In genomic region chr11:64787526-64788320, GRCh38 we compare ENCODE assay signal across 8 cellular contexts. TPM values are rescaled to one million over a fixed set of nuclear protein-coding genes. Genes with fewer than 3 reads are reported as not detected.
DNase-seq lines count a peak whose midpoint lies in the region; TF ChIP-seq lines count a peak whose summit lies in the region.

No MANE protein-coding gene starts in this region.

- no peaks in the 10 kb centered on the region for H4K20me1 ChIP-seq in mammary epithelial cell (ENCODE audit: insufficient read depth, low read length)

- POLR2A ChIA-PET in HEK293 (lab: Yijun Ruan, JAX) = interaction anchor here (0.6 to 0.7 kb wide), 2 partner anchors 9 to 28 kb away, joined by 4 to 5 read pairs; partner anchors contain the start of genes PYGM and SF1

- no peak overlapping the region for H3K4me2 ChIP-seq in mammary epithelial cell (ENCODE audit: insufficient read depth, low read depth, low read length)

- DNase-seq in BE2C = peak; percentile 60
- DNase-seq in T-helper 2 cell = peak in 3 of 5 experiments; percentile 41 to 55 (median 46)
- peak; percentile 25 for DNase-seq in mammary epithelial cell
- peak; percentile 20 for DNase-seq in kidney glomerular epithelial cell (lab: John Stamatoyannopoulos, UW)
- DNase-seq in stimulated activated CD4-positive, alpha-beta T cell treated with anti-CD3 and anti-CD28 coated beads, TNF-alpha, amount 100 ng/mL, for 1 hour (ENCODE audit: low read depth in 3 of 3, low spot score in 1 of 3) = peak in 2 of 3 donors; percentile 34 to 49
- no peak for DNase-seq in putamen (ENCODE audit: low spot score)
- no peak for DNase-seq in NCI-H1105 treated with DMSO at 0.1 percent for 48 hours (lab: John Stamatoyannopoulos, UW)

- no peaks in the 10 kb centered on the region for H3K79me2 ChIP-seq in mammary epithelial cell (ENCODE audit: insufficient read depth, low read length)

- no TSS peak for BruUV-seq in mammary epithelial cell (replicated peaks; lab: Mats Ljungman, UMichigan)

- in situ Hi-C loops in mammary epithelial cell (cut with MboI; ENCODE audit: low sequenced_read_pairs in 2 of 2) = loop anchor here in 1 of 2 donors (10.0 kb wide), 1 partner anchor 107 kb away; no protein-coding TSS in a partner anchor

- H3K27ac ChIP-seq in HEK293 (ENCODE audit: extremely low read depth, low read depth, low read length) (no peak overlapping the region), mammary epithelial cell (ENCODE audit: insufficient read depth, low read depth, low read length) (no peak overlapping the region)

- no peak overlapping the region for H3K9ac ChIP-seq in mammary epithelial cell (ENCODE audit: insufficient read depth, low read length)

- dilution Hi-C loops in mammary epithelial cell (cut with HindIII; ENCODE audit: low sequenced_read_pairs) = no loop called here

- TF ChIP-seq CTCF in BE2C (IDR thresholded peaks at IDR 0.05; ENCODE audit: low read depth, low read length) (peak; percentile 79), HEK293 (tag by site-specific recombination; IDR thresholded peaks at IDR 0.05) (peak; percentile 28; the same call in 1 of the 2 replicates), mammary epithelial cell (conservative IDR thresholded peaks at IDR 0.05 in 1 of 2, IDR thresholded peaks at IDR 0.05 in 1 of 2; ENCODE audit: extremely low read depth in 1 of 2, insufficient read depth in 1 of 2, low read depth in 1 of 2, low read length in 2 of 2) (peak; percentile 81 to 92)

- no peak overlapping the region for H3K4me3 ChIP-seq in BE2C (ENCODE audit: low read depth, low read length)
- no peak overlapping the region for H3K4me3 ChIP-seq in HEK293 (ENCODE audit: low read depth, low read length)
- H3K4me3 ChIP-seq in mammary epithelial cell (replicated peaks in 1 of 3; ENCODE audit: insufficient read depth in 1 of 3, low read depth in 2 of 3, low read length in 3 of 3) = no peak overlapping the region

- CTCF ChIA-PET in HEK293 (lab: Yijun Ruan, JAX) (interaction anchor here (0.6 to 1.9 kb wide), 13 partner anchors 9 to 562 kb away, joined by 3 to 6 read pairs (median 3); partner anchors contain the start of genes ARL2 and CDC42BPG), mammary epithelial cell (lab: Charles Lee; ENCODE audit: low non-redundant PET) (interaction anchor here (0.6 kb wide), 2 partner anchors 9 to 80 kb away, joined by 3 to 6 read pairs; partner anchors contain the start of gene SF1)

- 54% methylated on average over 11 of the region's 15 CpGs for WGBS in mammary epithelial cell (ENCODE audit: low coverage, missing lambda C conversion rate)

- H3K27me3 ChIP-seq in BE2C (no peaks in the 10 kb centered on the region), mammary epithelial cell (ENCODE audit: insufficient read depth, low read length) (no peaks in the 10 kb centered on the region)

- intact Hi-C loops in mammary epithelial cell (cut with micrococcal nuclease) = loop anchor here (1.0 to 10.0 kb wide), 6 partner anchors 56 to 467 kb away; partner anchors contain the start of genes ARL2, CAPN1 and ZNHIT2

- H3K9me3 ChIP-seq in BE2C (no peaks in the 10 kb centered on the region), HEK293 (ENCODE audit: control insufficient read depth, insufficient read depth, low read depth, low read length) (no peaks in the 10 kb centered on the region), mammary epithelial cell (replicated peaks; ENCODE audit: insufficient read depth, low read length) (no peaks in the 10 kb centered on the region)

- H3K4me1 ChIP-seq in BE2C (no peaks in the 10 kb centered on the region), HEK293 (ENCODE audit: control insufficient read depth, insufficient read depth, low read length) (no peaks in the 10 kb centered on the region), mammary epithelial cell (ENCODE audit: insufficient read depth, low read length) (no peaks in the 10 kb centered on the region)

- no peak overlapping the region for H2AFZ ChIP-seq in mammary epithelial cell (ENCODE audit: low read depth, low read length)

- H3K36me3 ChIP-seq in BE2C (no peaks in the 10 kb centered on the region), HEK293 (ENCODE audit: control insufficient read depth in 2 of 2, insufficient read depth in 1 of 2, low read length in 2 of 2) (peaks cover 0 to 13% of the 10 kb centered on the region in 2 experiments; a peak in 1 of 3 replicates), mammary epithelial cell (ENCODE audit: insufficient read depth, low read length) (no peaks in the 10 kb centered on the region)

TF ChIP-seq in HEK293, 187 proteins besides CTCF, POLR2A, EP300 and RAD21:
- TF ChIP-seq, protein P1, sequence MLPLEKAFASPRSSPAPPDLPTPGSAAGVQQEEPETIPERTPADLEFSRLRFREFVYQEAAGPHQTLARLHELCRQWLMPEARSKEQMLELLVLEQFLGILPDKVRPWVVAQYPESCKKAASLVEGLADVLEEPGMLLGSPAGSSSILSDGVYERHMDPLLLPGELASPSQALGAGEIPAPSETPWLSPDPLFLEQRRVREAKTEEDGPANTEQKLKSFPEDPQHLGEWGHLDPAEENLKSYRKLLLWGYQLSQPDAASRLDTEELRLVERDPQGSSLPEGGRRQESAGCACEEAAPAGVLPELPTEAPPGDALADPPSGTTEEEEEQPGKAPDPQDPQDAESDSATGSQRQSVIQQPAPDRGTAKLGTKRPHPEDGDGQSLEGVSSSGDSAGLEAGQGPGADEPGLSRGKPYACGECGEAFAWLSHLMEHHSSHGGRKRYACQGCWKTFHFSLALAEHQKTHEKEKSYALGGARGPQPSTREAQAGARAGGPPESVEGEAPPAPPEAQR (tag by site-specific recombination; IDR thresholded peaks at IDR 0.05) = no peak
- TF ChIP-seq ZNF654 (tag by site-specific recombination; IDR thresholded peaks at IDR 0.05; ENCODE audit: low read depth) (peak; percentile 33), ZNF658 (tag by site-specific recombination; IDR thresholded peaks at IDR 0.05) (no peak), ZNF2 (tag by site-specific recombination; IDR thresholded peaks at IDR 0.05) (no peak), ZNF24 (tag by site-specific recombination; IDR thresholded peaks at IDR 0.05) (no peak), OVOL3 (tag by site-specific recombination; IDR thresholded peaks at IDR 0.05) (no peak), ZNF114 (tag by site-specific recombination; IDR thresholded peaks at IDR 0.05) (no peak), ZNF449 (tag by site-specific recombination; IDR thresholded peaks at IDR 0.05) (no peak)
- TF ChIP-seq, protein P2, sequence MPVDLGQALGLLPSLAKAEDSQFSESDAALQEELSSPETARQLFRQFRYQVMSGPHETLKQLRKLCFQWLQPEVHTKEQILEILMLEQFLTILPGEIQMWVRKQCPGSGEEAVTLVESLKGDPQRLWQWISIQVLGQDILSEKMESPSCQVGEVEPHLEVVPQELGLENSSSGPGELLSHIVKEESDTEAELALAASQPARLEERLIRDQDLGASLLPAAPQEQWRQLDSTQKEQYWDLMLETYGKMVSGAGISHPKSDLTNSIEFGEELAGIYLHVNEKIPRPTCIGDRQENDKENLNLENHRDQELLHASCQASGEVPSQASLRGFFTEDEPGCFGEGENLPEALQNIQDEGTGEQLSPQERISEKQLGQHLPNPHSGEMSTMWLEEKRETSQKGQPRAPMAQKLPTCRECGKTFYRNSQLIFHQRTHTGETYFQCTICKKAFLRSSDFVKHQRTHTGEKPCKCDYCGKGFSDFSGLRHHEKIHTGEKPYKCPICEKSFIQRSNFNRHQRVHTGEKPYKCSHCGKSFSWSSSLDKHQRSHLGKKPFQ (tag by site-specific recombination; IDR thresholded peaks at IDR 0.05) = peak; percentile 87

RNA-seq across cellular contexts. Expression of gene SF1, which starts 9.4 kb away (rescaled TPM):
- 276 TPM for polyA plus RNA-seq in BE2C (2012; ENCODE audit: insufficient read depth, insufficient read length, low read depth)
- total RNA-seq in mammary epithelial cell = 100 to 1,000 TPM; 115 to 294 TPM
- polyA plus RNA-seq in mammary epithelial cell = 79.4 TPM
- polyA minus RNA-seq in mammary epithelial cell = 212 TPM

RNA-seq across cellular contexts. Expression of gene MAP4K2, which starts 15.3 kb away (rescaled TPM):
- 12.6 TPM for polyA plus RNA-seq in BE2C (2012; ENCODE audit: insufficient read depth, insufficient read length, low read depth)
- total RNA-seq in mammary epithelial cell = 10 to 100 TPM; 15.4 to 15.5 TPM
- 7.9 TPM for polyA plus RNA-seq in mammary epithelial cell
- polyA minus RNA-seq in mammary epithelial cell = 41.4 TPM

RNA-seq across cellular contexts. Expression of gene MEN1, which starts 22.6 kb away (rescaled TPM):
- polyA plus RNA-seq in BE2C (2012; ENCODE audit: insufficient read depth, insufficient read length, low read depth) = 45.7 TPM
- 10 to 100 TPM; 20.7 to 35.7 TPM for total RNA-seq in mammary epithelial cell
- 24.7 TPM for polyA plus RNA-seq in mammary epithelial cell
- 23.4 TPM for polyA minus RNA-seq in mammary epithelial cell

RNA-seq across cellular contexts. Expression of gene PYGM, which starts 27.9 kb away (rescaled TPM):
- polyA plus RNA-seq in BE2C (2012; ENCODE audit: insufficient read depth, insufficient read length, low read depth) = 3.9 TPM
- total RNA-seq in mammary epithelial cell = 1 to 10 TPM in 1 of 2 donors, under 1 TPM in 1; 0.50 to 1.1 TPM
- 0.06 TPM for polyA plus RNA-seq in mammary epithelial cell
- not detected for polyA minus RNA-seq in mammary epithelial cell

RNA-seq across cellular contexts. Expression of gene RASGRP2, which starts 43.8 kb away (rescaled TPM):
- polyA plus RNA-seq in BE2C (2012; ENCODE audit: insufficient read depth, insufficient read length, low read depth) = 5.8 TPM
- total RNA-seq in mammary epithelial cell = 1 to 10 TPM in 1 of 2 donors, under 1 TPM in 1; 0.26 to 4.8 TPM
- not detected for polyA plus RNA-seq in mammary epithelial cell
- not detected for polyA minus RNA-seq in mammary epithelial cell

Comparison
In these comparisons a context has a peak if more than half of its experiments do, and no peak if none do; other contexts are left out.
1. DNase-seq: peak in BE2C (single experiment), T-helper 2 cell (3 of 5), mammary epithelial cell (single experiment), kidney glomerular epithelial cell (single experiment) and stimulated activated CD4-positive, alpha-beta T cell treated with anti-CD3 and anti-CD28 coated beads, TNF-alpha, amount 100 ng/mL, for 1 hour (2 of 3); none in putamen (single experiment) and NCI-H1105 treated with DMSO at 0.1 percent for 48 hours (single experiment).
2. CTCF ChIP-seq: peak in every context shown above with its lines; median percentile 86 in mammary epithelial cell; 79 in BE2C; 28 in HEK293.